In genomic region chr22:20027966-20028854, GRCh38 we compare ENCODE assay signal across 9 cellular contexts. TPM values are rescaled to one million over a fixed set of nuclear protein-coding genes. Genes with fewer than 3 reads are reported as not detected.
DNase-seq lines count a peak whose midpoint lies in the region; ATAC-seq and TF ChIP-seq lines count a peak whose summit lies in the region.
"Had no signal": no experiment of that assay in that cellular context is flagged by ENCODE, and none has a peak within 500 bp of the region (broad histone marks: within the 10 kb centered on the region; RNA-seq: fewer than 3 reads in every experiment).

No MANE protein-coding gene starts in this region.

- H3K27ac ChIP-seq in dorsolateral prefrontal cortex = peak overlapping the region in 51 of 59 donors; percentile 8 to 84 (median 68)
- H3K27ac ChIP-seq in psoas muscle = peak overlapping the region; percentile 9
- no peak overlapping the region for H3K27ac ChIP-seq in esophagus muscularis mucosa (replicated peaks in 1 of 4)

- no peak overlapping the region for H3K27ac Mint-ChIP-seq in activated naive CD4-positive, alpha-beta T cell treated with anti-CD3 and anti-CD28 coated beads, Interleukin-2, amount 10 ng/mL, durations not matched to agents 7 days and 5 days
- H3K27ac Mint-ChIP-seq in activated naive CD4-positive, alpha-beta T cell treated with anti-CD3 and anti-CD28 coated beads, Interleukin-2, amount 50 U/mL, for 72 hours = peak overlapping the region in 1 of 2 donors; percentile 27

- H3K9me3 Mint-ChIP-seq in activated naive CD4-positive, alpha-beta T cell treated with anti-CD3 and anti-CD28 coated beads, Interleukin-2, amount 10 ng/mL, durations not matched to agents 7 days and 5 days = no peaks in the 10 kb centered on the region
- no peaks in the 10 kb centered on the region for H3K9me3 Mint-ChIP-seq in activated naive CD4-positive, alpha-beta T cell treated with anti-CD3 and anti-CD28 coated beads, Interleukin-2, amount 50 U/mL, for 72 hours

- no peak for ATAC-seq in activated naive CD4-positive, alpha-beta T cell treated with anti-CD3 and anti-CD28 coated beads, Interleukin-2, amount 50 U/mL, for 72 hours
- ATAC-seq in psoas muscle = no peak

- H3K9me3 ChIP-seq in psoas muscle (no peaks in the 10 kb centered on the region), esophagus muscularis mucosa (no peaks in the 10 kb centered on the region)

- H3K36me3 Mint-ChIP-seq in activated naive CD4-positive, alpha-beta T cell treated with anti-CD3 and anti-CD28 coated beads, Interleukin-2, amount 10 ng/mL, durations not matched to agents 7 days and 5 days = peaks cover 4% of the 10 kb centered on the region
- no peaks in the 10 kb centered on the region for H3K36me3 Mint-ChIP-seq in activated naive CD4-positive, alpha-beta T cell treated with anti-CD3 and anti-CD28 coated beads, Interleukin-2, amount 50 U/mL, for 72 hours

- no peak overlapping the region for H3K4me3 Mint-ChIP-seq in activated naive CD4-positive, alpha-beta T cell treated with anti-CD3 and anti-CD28 coated beads, Interleukin-2, amount 10 ng/mL, durations not matched to agents 7 days and 5 days

- no peaks in the 10 kb centered on the region for H3K27me3 Mint-ChIP-seq in activated naive CD4-positive, alpha-beta T cell treated with anti-CD3 and anti-CD28 coated beads, Interleukin-2, amount 10 ng/mL, durations not matched to agents 7 days and 5 days

- H3K4me1 ChIP-seq in psoas muscle (peaks cover 28% of the 10 kb centered on the region), esophagus muscularis mucosa (peaks cover 15 to 70% (median 35%) of the 10 kb centered on the region in 4 donors)

- intact Hi-C loops in dorsolateral prefrontal cortex (cut with DNase I) = loop anchor here in 1 of 2 donors (10.0 kb wide), 1 partner anchor 173 kb away; the partner anchor contains the start of genes GNB1L and RTL10
- intact Hi-C loops in psoas muscle (cut with DNase I) = no loop called here
- intact Hi-C loops in esophagus muscularis mucosa (cut with DNase I) = no loop called here

- H3K4me3 ChIP-seq in dorsolateral prefrontal cortex (no peak overlapping the region), psoas muscle (no peak overlapping the region), esophagus muscularis mucosa (no peak overlapping the region)

- WGBS in psoas muscle, 3 donors = 80 to 85% (median 80%) methylated on average over 12 of the region's 12 CpGs
- 88% methylated on average over 11 of the region's 12 CpGs for WGBS in esophagus muscularis mucosa

- TF ChIP-seq EP300 in esophagus muscularis mucosa (IDR thresholded peaks at IDR 0.05) = no peak

- TF ChIP-seq CTCF in dorsolateral prefrontal cortex (IDR thresholded peaks at IDR 0.05 in 54 of 56, conservative IDR thresholded peaks at IDR 0.05 in 2 of 56; ENCODE audit: low read depth in 1 of 56, partially characterized antibody in 56 of 56) (peak in 10 of 56 donors; percentile 6 to 18 (median 14)), psoas muscle (IDR thresholded peaks at IDR 0.05) (no peak), esophagus muscularis mucosa (IDR thresholded peaks at IDR 0.05) (peak in 1 of 3 experiments; percentile 11)

- peaks cover 0 to 10% of the 10 kb centered on the region in 2 donors for H3K36me3 ChIP-seq in psoas muscle (ENCODE audit: insufficient read depth in 1 of 2, low read depth in 1 of 2)
- H3K36me3 ChIP-seq in esophagus muscularis mucosa = peaks cover 0 to 24% (median 15%) of the 10 kb centered on the region in 4 donors

- CTCF ChIA-PET in activated naive CD4-positive, alpha-beta T cell treated with anti-CD3 and anti-CD28 coated beads, Interleukin-2, amount 10 ng/mL, durations not matched to agents 7 days and 5 days (lab: Charles Lee) = interaction anchor here (0.9 to 1.4 kb wide), 2 partner anchors 13 to 58 kb away, joined by 3 to 4 read pairs; no protein-coding TSS in a partner anchor

- peaks cover 30% of the 10 kb centered on the region for H3K4me1 Mint-ChIP-seq in activated naive CD4-positive, alpha-beta T cell treated with anti-CD3 and anti-CD28 coated beads, Interleukin-2, amount 10 ng/mL, durations not matched to agents 7 days and 5 days

- DNase-seq in activated naive CD4-positive, alpha-beta T cell treated with anti-CD3 and anti-CD28 coated beads, Interleukin-2, amount 10 ng/mL, durations not matched to agents 7 days and 5 days = peak; percentile 45
- no peak for DNase-seq in activated naive CD4-positive, alpha-beta T cell treated with anti-CD3 and anti-CD28 coated beads, Interleukin-2, amount 50 U/mL, for 72 hours (ENCODE audit: low spot score in 2 of 2)
- DNase-seq in NAMALWA (ENCODE audit: low spot score) = peak; percentile 62
- DNase-seq in dorsolateral prefrontal cortex = peak in 1 of 10 donors; percentile 4
- DNase-seq in psoas muscle = peak in 1 of 2 donors; percentile 30
- DNase-seq in NCI-H226 = no peak
- DNase-seq in amniotic stem cell (lab: John Stamatoyannopoulos, UW) = no peak
- DNase-seq in esophagus muscularis mucosa (ENCODE audit: extremely low spot score) = no peak
- DNase-seq: effector CD4-positive, alpha-beta T cell had no signal

- H3K27me3 ChIP-seq in dorsolateral prefrontal cortex (no peaks in the 10 kb centered on the region), psoas muscle (ENCODE audit: insufficient read depth in 3 of 3, low read length in 2 of 3) (no peaks in the 10 kb centered on the region), esophagus muscularis mucosa (no peaks in the 10 kb centered on the region)

- TF ChIP-seq POLR2A in esophagus muscularis mucosa (IDR thresholded peaks at IDR 0.05; ENCODE audit: low read depth) = no peak

RNA-seq across cellular contexts. Expression of gene TANGO2, which starts 7.3 kb away (rescaled TPM):
- total RNA-seq in activated naive CD4-positive, alpha-beta T cell treated with anti-CD3 and anti-CD28 coated beads, Interleukin-2, amount 50 U/mL, for 72 hours = 10 to 100 TPM; 19.1 to 19.3 TPM
- total RNA-seq in dorsolateral prefrontal cortex = 10 to 100 TPM; 45.5 to 81.1 (median 59.7) TPM
- 10 to 100 TPM; 20.6 to 41.0 (median 36.4) TPM for total RNA-seq in psoas muscle
- polyA plus RNA-seq in psoas muscle = 10 to 100 TPM; 28.2 to 73.3 (median 28.5) TPM
- total RNA-seq in esophagus muscularis mucosa = 10 to 100 TPM; 37.1 to 44.4 (median 42.3) TPM

RNA-seq across cellular contexts. Expression of gene ARVCF, which starts 11.6 kb away (rescaled TPM):
- 1 to 10 TPM; 1.9 to 4.3 TPM for total RNA-seq in activated naive CD4-positive, alpha-beta T cell treated with anti-CD3 and anti-CD28 coated beads, Interleukin-2, amount 50 U/mL, for 72 hours
- total RNA-seq in dorsolateral prefrontal cortex = 10 to 100 TPM; 14.8 to 57.2 (median 32.4) TPM
- total RNA-seq in psoas muscle = 10 to 100 TPM in 2 of 4 donors, 1 to 10 TPM in 2; 8.7 to 28.0 (median 14.8) TPM
- polyA plus RNA-seq in psoas muscle = 1 to 10 TPM; 3.6 to 7.3 (median 7.0) TPM
- 10 to 100 TPM; 31.1 to 55.8 (median 44.6) TPM for total RNA-seq in esophagus muscularis mucosa

RNA-seq across cellular contexts. Expression of gene DGCR8, which starts 51.8 kb away (rescaled TPM):
- 10 to 100 TPM; 37.0 to 66.7 TPM for total RNA-seq in activated naive CD4-positive, alpha-beta T cell treated with anti-CD3 and anti-CD28 coated beads, Interleukin-2, amount 50 U/mL, for 72 hours
- total RNA-seq in dorsolateral prefrontal cortex = 10 to 100 TPM; 27.2 to 57.7 (median 37.4) TPM
- 10 to 100 TPM; 12.2 to 19.5 (median 15.0) TPM for total RNA-seq in psoas muscle
- polyA plus RNA-seq in psoas muscle = 10 to 100 TPM; 10.5 to 21.5 (median 15.3) TPM
- 10 to 100 TPM; 16.9 to 26.6 (median 19.6) TPM for total RNA-seq in esophagus muscularis mucosa

Comparison
In these comparisons a context has a peak if more than half of its experiments do, and no peak if none do; other contexts are left out.
1. DNase-seq: peak in activated naive CD4-positive, alpha-beta T cell treated with anti-CD3 and anti-CD28 coated beads, Interleukin-2, amount 10 ng/mL, durations not matched to agents 7 days and 5 days (single experiment) and NAMALWA (single experiment); none in activated naive CD4-positive, alpha-beta T cell treated with anti-CD3 and anti-CD28 coated beads, Interleukin-2, amount 50 U/mL, for 72 hours (0 of 2), NCI-H226 (single experiment), amniotic stem cell (single experiment) and esophagus muscularis mucosa (single experiment).
2. H3K27ac ChIP-seq: peak in dorsolateral prefrontal cortex (51 of 59) and psoas muscle (single experiment); none in esophagus muscularis mucosa (0 of 4).